8 cellular contexts compared by ENCODE assay signal in genomic region chr9:37784640-37785483, GRCh38. TPM values are rescaled to one million over a fixed set of nuclear protein-coding genes. Genes with fewer than 3 reads are reported as not detected.
DNase-seq lines count a peak whose midpoint lies in the region; ATAC-seq, FAIRE-seq and TF ChIP-seq lines count a peak whose summit lies in the region.

TSS of gene EXOSC3 (minus strand) at chr9:37785064. CDS start at chr9:37785044, 20 bp downstream.

- in situ Hi-C loops in Caki2 (cut with HindIII; ENCODE audit: low pct_unique_long_range_greater_than_20kb, low sequenced_read_pairs) = no loop called here

- H3K9me3 ChIP-seq in NT2/D1 (ENCODE audit: insufficient read depth, low read length) = no peaks in the 10 kb centered on the region

- H3K27me3 Mint-ChIP-seq in endothelial cell (ENCODE audit: unreplicated experiment) = no peaks in the 10 kb centered on the region

- H3K36me3 Mint-ChIP-seq in endothelial cell (ENCODE audit: low read depth, unreplicated experiment) = peaks cover 17% of the 10 kb centered on the region

- H3K36me3 ChIP-seq in NT2/D1 (ENCODE audit: insufficient read depth, insufficient read length, low read length) = peaks cover 44% of the 10 kb centered on the region

- TF ChIP-seq CTCF in endothelial cell (IDR thresholded peaks at IDR 0.05; ENCODE audit: unreplicated experiment) = no peak

- no peaks in the 10 kb centered on the region for H3K9me3 Mint-ChIP-seq in endothelial cell (ENCODE audit: unreplicated experiment)

- H3K27ac Mint-ChIP-seq in endothelial cell (ENCODE audit: unreplicated experiment) = peak within 1 kb of the TSS; percentile 91

- peaks cover 17% of the 10 kb centered on the region for H3K4me1 Mint-ChIP-seq in endothelial cell (ENCODE audit: unreplicated experiment)

- H3K9ac ChIP-seq in NT2/D1 (ENCODE audit: insufficient read length, low read depth) = peak within 1 kb of the TSS; percentile 99

- FAIRE-seq in HTR-8/SVneo (lab: Jason Lieb, UNC) = peak; percentile 76

- H3K4me3 Mint-ChIP-seq in endothelial cell (ENCODE audit: unreplicated experiment) = peak within 1 kb of the TSS; percentile 96

- DNase-seq in Caki2 (ENCODE audit: low read depth) (peak; percentile 81), HTR-8/SVneo (ENCODE audit: insufficient read length, low spot score) (peak; percentile 83), NT2/D1 (ENCODE audit: low read depth, low spot score) (peak; percentile 84), endothelial cell (ENCODE audit: low spot score) (peak; percentile 88), midbrain (lab: John Stamatoyannopoulos, UW) (peak; percentile 89)
- peak; percentile 45 for DNase-seq in activated CD8-positive, alpha-beta memory T cell treated with anti-CD3 and anti-CD28 coated beads, Interleukin-2, amount 50 U/mL, for 1 hour (ENCODE audit: extremely low read depth)
- peak; percentile 75 to 85 for DNase-seq in stimulated activated CD8-positive, alpha-beta memory T cell treated with anti-CD3 and anti-CD28 coated beads, Interleukin-2, amount 100 ng/mL, for 48 hours (ENCODE audit: low read depth in 2 of 2)

- H3K27me3 ChIP-seq in NT2/D1 (ENCODE audit: insufficient read depth, insufficient read length) = no peaks in the 10 kb centered on the region

- H3K4me1 ChIP-seq in NT2/D1 (ENCODE audit: insufficient read depth, insufficient read length) = no peaks in the 10 kb centered on the region

- ATAC-seq in GM21360 (IDR thresholded peaks at IDR 0.05; ENCODE audit: unreplicated experiment) = peak; percentile 76

- H3K4me3 ChIP-seq in NT2/D1 (ENCODE audit: insufficient read length, low read depth) = peak within 1 kb of the TSS; percentile 99

RNA-seq across cellular contexts. Expression of gene EXOSC3, which starts in this region (rescaled TPM):
- 31.8 and 100 TPM in 2 replicates for total RNA-seq in Caki2 (2014; rRNA removed; shearing (Covaris generic); ENCODE audit: low replicate concordance)
- 30.8 TPM for total RNA-seq in endothelial cell (ENCODE audit: unreplicated experiment)

Comparison
In these comparisons a context has a peak if more than half of its experiments do, and no peak if none do; other contexts are left out.
1. Peak in every context shown above with its lines: DNase-seq, ATAC-seq and H3K4me3 ChIP-seq.